ENCODE assay signal across 21 cellular contexts in genomic region chr3:121997372-121997771, GRCh38. TPM values are rescaled to one million over a fixed set of nuclear protein-coding genes. Genes with fewer than 3 reads are reported as not detected.
DNase-seq lines count a peak whose midpoint lies in the region; ATAC-seq and TF ChIP-seq lines count a peak whose summit lies in the region.
"Had no signal": no experiment of that assay in that cellular context is flagged by ENCODE, and none has a peak within 500 bp of the region (broad histone marks: within the 10 kb centered on the region; RNA-seq: fewer than 3 reads in every experiment).

No MANE protein-coding gene starts in this region.

- no peaks in the 10 kb centered on the region for H3K27me3 ChIP-seq in upper lobe of left lung
- H3K27me3 ChIP-seq: ascending aorta had no signal

- H3K4me3 ChIP-seq in upper lobe of left lung, result no peak overlapping the region
- H3K4me3 ChIP-seq: ascending aorta had no signal

- no peak for TF ChIP-seq EP300 in upper lobe of left lung (IDR thresholded peaks at IDR 0.05)

- H3K4me3 Mint-ChIP-seq in activated CD4-positive, alpha-beta T cell treated with anti-CD3 and anti-CD28 coated beads, Interleukin-2, amount 10 ng/mL, durations not matched to agents 24 days and 14 days, result no peak overlapping the region
- no peak overlapping the region for H3K4me3 Mint-ChIP-seq in T-helper 2 cell treated with Interferon-gamma antibody and Interleukin-4, amounts not matched to agents 5 μg/mL and 100 μg/mL, for 36 hours
- H3K4me3 Mint-ChIP-seq: CD8-positive, alpha-beta memory T cell; naive thymus-derived CD4-positive, alpha-beta T cell; WTC11 had no signal

- H3K9me3 ChIP-seq in upper lobe of left lung, result no peaks in the 10 kb centered on the region
- H3K9me3 ChIP-seq: ascending aorta had no signal

- ATAC-seq in upper lobe of left lung (ENCODE audit: low FRiP score in 2 of 2), result no peak
- ATAC-seq: Panc1, WTC11 had no signal

- H3K27ac Mint-ChIP-seq in activated CD4-positive, alpha-beta T cell treated with anti-CD3 and anti-CD28 coated beads, Interleukin-2, amount 10 ng/mL, durations not matched to agents 24 days and 14 days, result peak overlapping the region; percentile 8
- H3K27ac Mint-ChIP-seq in T-helper 2 cell treated with Interferon-gamma antibody and Interleukin-4, amounts not matched to agents 5 μg/mL and 100 μg/mL, for 36 hours, result no peak overlapping the region
- H3K27ac Mint-ChIP-seq: WTC11 had no signal

- DNase-seq in activated CD4-positive, alpha-beta T cell treated with anti-CD3 and anti-CD28 coated beads, Interleukin-2, amount 10 ng/mL, durations not matched to agents 24 days and 14 days, result no peak
- no peak for DNase-seq in activated CD4-positive, alpha-beta T cell treated with anti-CD3 and anti-CD28 coated beads for 48 hours
- DNase-seq in MV-4-11 (lab: John Stamatoyannopoulos, UW) (peak; percentile 28), epithelial cell of prostate (ENCODE audit: low read depth, low spot score) (no peak), upper lobe of left lung (no peak), T1000 (lab: John Stamatoyannopoulos, UW) (no peak)
- no peak for DNase-seq in stimulated activated CD8-positive, alpha-beta memory T cell treated with anti-CD3 and anti-CD28 coated beads, Interleukin-4, amount 100 ng/mL, for 48 hours
- no peak for DNase-seq in T-helper 2 cell treated with Interferon-gamma antibody and Interleukin-4, amounts not matched to agents 5 μg/mL and 100 μg/mL, for 36 hours (ENCODE audit: low spot score)
- DNase-seq: CD8-positive, alpha-beta memory T cell; naive thymus-derived CD4-positive, alpha-beta T cell; NCI-H2029 treated with DMSO at 0.1 percent for 48 hours; NCI-H526; small intestine; stimulated activated naive CD4-positive, alpha-beta T cell treated with Interleukin-2 at 50 U/mL for 16 hours had no signal

- H3K36me3 ChIP-seq in upper lobe of left lung, result no peaks in the 10 kb centered on the region
- H3K36me3 ChIP-seq: ascending aorta had no signal

- intact Hi-C loops in activated CD4-positive, alpha-beta T cell treated with anti-CD3 and anti-CD28 coated beads, Interleukin-2, amount 10 ng/mL, durations not matched to agents 24 days and 14 days (cut with micrococcal nuclease), result loop anchor here (5.0 kb wide), 1 partner anchor 95 kb away; no protein-coding TSS in a partner anchor

- H3K4me1 ChIP-seq in upper lobe of left lung, result peaks cover 8 to 17% (median 15%) of the 10 kb centered on the region in 4 donors
- H3K4me1 ChIP-seq: parathyroid adenoma had no signal

- TF ChIP-seq POLR2A in upper lobe of left lung (IDR thresholded peaks at IDR 0.05), result no peak

- TF ChIP-seq CTCF in upper lobe of left lung (IDR thresholded peaks at IDR 0.05), result no peak

- peaks cover 3% of the 10 kb centered on the region for H3K27me3 Mint-ChIP-seq in activated CD4-positive, alpha-beta T cell treated with anti-CD3 and anti-CD28 coated beads, Interleukin-2, amount 10 ng/mL, durations not matched to agents 24 days and 14 days
- peaks cover 3% of the 10 kb centered on the region for H3K27me3 Mint-ChIP-seq in T-helper 2 cell treated with Interferon-gamma antibody and Interleukin-4, amounts not matched to agents 5 μg/mL and 100 μg/mL, for 36 hours (ENCODE audit: low read depth)

- no peaks in the 10 kb centered on the region for H3K36me3 Mint-ChIP-seq in activated CD4-positive, alpha-beta T cell treated with anti-CD3 and anti-CD28 coated beads, Interleukin-2, amount 10 ng/mL, durations not matched to agents 24 days and 14 days (ENCODE audit: low read depth)
- peaks cover 3% of the 10 kb centered on the region for H3K36me3 Mint-ChIP-seq in T-helper 2 cell treated with Interferon-gamma antibody and Interleukin-4, amounts not matched to agents 5 μg/mL and 100 μg/mL, for 36 hours (ENCODE audit: low read depth)
- H3K36me3 Mint-ChIP-seq: CD8-positive, alpha-beta memory T cell; naive thymus-derived CD4-positive, alpha-beta T cell; WTC11 had no signal

- 64 to 73% methylated on average over 2 of the region's 2 CpGs for WGBS in upper lobe of left lung, 2 donors

- peaks cover 26% of the 10 kb centered on the region for H3K4me1 Mint-ChIP-seq in activated CD4-positive, alpha-beta T cell treated with anti-CD3 and anti-CD28 coated beads, Interleukin-2, amount 10 ng/mL, durations not matched to agents 24 days and 14 days
- H3K4me1 Mint-ChIP-seq in T-helper 2 cell treated with Interferon-gamma antibody and Interleukin-4, amounts not matched to agents 5 μg/mL and 100 μg/mL, for 36 hours (ENCODE audit: low read depth), result peaks cover 33% of the 10 kb centered on the region

- no peaks in the 10 kb centered on the region for H3K9me3 Mint-ChIP-seq in activated CD4-positive, alpha-beta T cell treated with anti-CD3 and anti-CD28 coated beads, Interleukin-2, amount 10 ng/mL, durations not matched to agents 24 days and 14 days
- H3K9me3 Mint-ChIP-seq in T-helper 2 cell treated with Interferon-gamma antibody and Interleukin-4, amounts not matched to agents 5 μg/mL and 100 μg/mL, for 36 hours, result no peaks in the 10 kb centered on the region
- H3K9me3 Mint-ChIP-seq: CD8-positive, alpha-beta memory T cell; naive thymus-derived CD4-positive, alpha-beta T cell; WTC11 had no signal

- peak overlapping the region; percentile 51 for H3K27ac ChIP-seq in epithelial cell of prostate
- peak overlapping the region in 3 of 4 donors; percentile 12 to 56 (median 44) for H3K27ac ChIP-seq in upper lobe of left lung
- H3K27ac ChIP-seq: parathyroid adenoma had no signal

RNA-seq across cellular contexts. Expression of gene ILDR1, which starts 24.7 kb away (rescaled TPM):
- total RNA-seq in activated CD4-positive, alpha-beta T cell treated with anti-CD3 and anti-CD28 coated beads, Interleukin-2, amount 10 ng/mL, durations not matched to agents 24 days and 14 days, result 0.16 and 0.17 TPM in 2 replicates
- 1 to 10 TPM; 1.0 to 7.8 (median 6.4) TPM for total RNA-seq in upper lobe of left lung
- total RNA-seq: A673; ascending aorta; CD8-positive, alpha-beta memory T cell; H4; M059J had no signal

RNA-seq across cellular contexts. Expression of gene CD86, which starts 57.8 kb away (rescaled TPM):
- 1.4 TPM in 2 replicates for total RNA-seq in activated CD4-positive, alpha-beta T cell treated with anti-CD3 and anti-CD28 coated beads, Interleukin-2, amount 10 ng/mL, durations not matched to agents 24 days and 14 days
- 10 to 100 TPM in 5 of 6 donors, 1 to 10 TPM in 1; 4.2 to 27.8 (median 14.4) TPM for total RNA-seq in upper lobe of left lung
- total RNA-seq: A673, ascending aorta, M059J had no signal
